In genomic region chr14:37018571-37019240, GRCh38 we compare ENCODE assay signal across 32 cellular contexts.
"Had no signal": no experiment of that assay in that cellular context is flagged by ENCODE, and none has a peak within 500 bp of the region (broad histone marks: within the 10 kb centered on the region; RNA-seq: fewer than 3 reads in every experiment).

No MANE protein-coding gene starts in this region.

- H3K4me3 Mint-ChIP-seq: activated CD4-positive, alpha-beta memory T cell treated with anti-CD3 and anti-CD28 coated beads for 36 hours; activated CD4-positive, alpha-beta T cell treated with anti-CD3 and anti-CD28 coated beads for 36 hours; activated CD4-positive, alpha-beta T cell treated with anti-CD3 and anti-CD28 coated beads, Interleukin-2, amount 10 ng/mL, durations not matched to agents 24 days and 14 days; activated CD8-positive, alpha-beta memory T cell treated with anti-CD3 and anti-CD28 coated beads, Interleukin-2, amount 10 ng/mL, durations not matched to agents 7 days and 5 days; activated CD8-positive, alpha-beta T cell treated with anti-CD3 and anti-CD28 coated beads, Interleukin-2, amount 10 ng/mL, durations not matched to agents 7 days and 5 days; activated naive CD4-positive, alpha-beta T cell treated with anti-CD3 and anti-CD28 coated beads for 36 hours; activated naive CD4-positive, alpha-beta T cell treated with anti-CD3 and anti-CD28 coated beads, Interleukin-2, amount 50 U/mL, for 24 hours; activated naive CD8-positive, alpha-beta T cell treated with anti-CD3 and anti-CD28 coated beads for 36 hours; activated naive CD8-positive, alpha-beta T cell treated with anti-CD3 and anti-CD28 coated beads, Interleukin-2, amount 50 U/mL, for 24 hours; activated T-helper 1 cell treated with anti-CD3 and anti-CD28 coated beads, Interleukin-12 subunit alpha, Interleukin-12 subunit beta, Interleukin-2, Interleukin-4 antibody, amounts not matched to agents 30 ng/mL and 10 ng/mL and 1 ng/mL, durations not matched to agents 14 hours and 24 hours and 36 hours; brain; dendritic cell treated with granulocyte-macrophage colony-stimulating factor and Interleukin-4, amounts not matched to agents 40 ng/mL and 50 ng/mL, for 4 days; endodermal cell had no signal

- H3K4me1 ChIP-seq: adrenal gland, ascending aorta, breast epithelium had no signal

- H3K4me3 ChIP-seq: adrenal gland, ascending aorta, breast epithelium, cardiac muscle cell, coronary artery, dorsolateral prefrontal cortex had no signal

- H3K27me3 Mint-ChIP-seq: activated CD4-positive, alpha-beta memory T cell treated with anti-CD3 and anti-CD28 coated beads for 36 hours; activated CD4-positive, alpha-beta T cell treated with anti-CD3 and anti-CD28 coated beads, Interleukin-2, amount 10 ng/mL, durations not matched to agents 24 days and 14 days; activated CD8-positive, alpha-beta memory T cell treated with anti-CD3 and anti-CD28 coated beads, Interleukin-2, amount 10 ng/mL, durations not matched to agents 7 days and 5 days; activated naive CD4-positive, alpha-beta T cell treated with anti-CD3 and anti-CD28 coated beads, Interleukin-2, amount 50 U/mL, for 24 hours; activated naive CD8-positive, alpha-beta T cell treated with anti-CD3 and anti-CD28 coated beads for 36 hours; activated naive CD8-positive, alpha-beta T cell treated with anti-CD3 and anti-CD28 coated beads, Interleukin-2, amount 50 U/mL, for 24 hours; dendritic cell treated with granulocyte-macrophage colony-stimulating factor and Interleukin-4, amounts not matched to agents 40 ng/mL and 50 ng/mL, for 4 days had no signal

- DNase-seq: activated CD4-positive, alpha-beta memory T cell treated with anti-CD3 and anti-CD28 coated beads for 36 hours; activated CD4-positive, alpha-beta T cell treated with anti-CD3 and anti-CD28 coated beads for 36 hours; activated CD4-positive, alpha-beta T cell treated with anti-CD3 and anti-CD28 coated beads, Interleukin-2, amount 10 ng/mL, durations not matched to agents 24 days and 14 days; activated CD4-positive, CD25-positive, alpha-beta regulatory T cell; activated CD4-positive, CD25-positive, alpha-beta regulatory T cell treated with anti-CD3 and anti-CD28 coated beads, Interleukin-2, amount 50 U/mL, for 72 hours; activated CD8-positive, alpha-beta memory T cell treated with anti-CD3 and anti-CD28 coated beads, Interleukin-2, amount 10 ng/mL, durations not matched to agents 7 days and 5 days; activated CD8-positive, alpha-beta memory T cell treated with anti-CD3 and anti-CD28 coated beads, Interleukin-2, amount 50 U/mL, for 4 hours; activated CD8-positive, alpha-beta T cell treated with anti-CD3 and anti-CD28 coated beads, Interleukin-2, amount 10 ng/mL, durations not matched to agents 7 days and 5 days; activated effector memory CD4-positive, alpha-beta T cell treated with anti-CD3 and anti-CD28 coated beads, Interleukin-2, amount 50 U/mL, for 16 hours; activated naive CD4-positive, alpha-beta T cell treated with anti-CD3 and anti-CD28 coated beads for 36 hours; activated naive CD8-positive, alpha-beta T cell treated with anti-CD3 and anti-CD28 coated beads for 36 hours; activated naive CD8-positive, alpha-beta T cell treated with anti-CD3 and anti-CD28 coated beads, Interleukin-2, amount 50 U/mL, for 24 hours; activated T-cell treated with anti-CD3 and anti-CD28 coated beads, Interleukin-2, amount 50 U/mL, for 1 hour; activated T-cell treated with anti-CD3 and anti-CD28 coated beads, Interleukin-2, amount 50 U/mL, for 48 hours; adrenal gland; central memory CD4-positive, alpha-beta T cell; cerebellar nuclear complex; dorsolateral prefrontal cortex; effector memory CD4-positive, alpha-beta T cell; endodermal cell; foreskin fibroblast; head of caudate nucleus; hippocampal formation had no signal

- H3K9me3 ChIP-seq: adrenal gland, ascending aorta, breast epithelium had no signal

- H3K9me3 Mint-ChIP-seq: activated CD4-positive, alpha-beta T cell treated with anti-CD3 and anti-CD28 coated beads, Interleukin-2, amount 10 ng/mL, durations not matched to agents 24 days and 14 days; activated naive CD4-positive, alpha-beta T cell treated with anti-CD3 and anti-CD28 coated beads for 36 hours; activated naive CD8-positive, alpha-beta T cell treated with anti-CD3 and anti-CD28 coated beads, Interleukin-2, amount 50 U/mL, for 24 hours; endodermal cell had no signal

- H3K27ac Mint-ChIP-seq: activated CD4-positive, alpha-beta memory T cell treated with anti-CD3 and anti-CD28 coated beads for 36 hours; activated CD4-positive, alpha-beta T cell treated with anti-CD3 and anti-CD28 coated beads for 36 hours; activated CD4-positive, alpha-beta T cell treated with anti-CD3 and anti-CD28 coated beads, Interleukin-2, amount 10 ng/mL, durations not matched to agents 24 days and 14 days; activated CD8-positive, alpha-beta memory T cell treated with anti-CD3 and anti-CD28 coated beads, Interleukin-2, amount 10 ng/mL, durations not matched to agents 7 days and 5 days; activated CD8-positive, alpha-beta T cell treated with anti-CD3 and anti-CD28 coated beads, Interleukin-2, amount 10 ng/mL, durations not matched to agents 7 days and 5 days; activated naive CD4-positive, alpha-beta T cell treated with anti-CD3 and anti-CD28 coated beads for 36 hours; activated naive CD4-positive, alpha-beta T cell treated with anti-CD3 and anti-CD28 coated beads, Interleukin-2, amount 50 U/mL, for 24 hours; activated naive CD8-positive, alpha-beta T cell treated with anti-CD3 and anti-CD28 coated beads for 36 hours; activated naive CD8-positive, alpha-beta T cell treated with anti-CD3 and anti-CD28 coated beads, Interleukin-2, amount 50 U/mL, for 24 hours; activated T-helper 1 cell treated with anti-CD3 and anti-CD28 coated beads, Interleukin-12 subunit alpha, Interleukin-12 subunit beta, Interleukin-2, Interleukin-4 antibody, amounts not matched to agents 30 ng/mL and 10 ng/mL and 1 ng/mL, durations not matched to agents 14 hours and 24 hours and 36 hours; activated T-helper 2 cell treated with anti-CD3 and anti-CD28 coated beads, Interferon-gamma antibody, Interleukin-2, Interleukin-4, amounts not matched to agents 10 μg/mL and 5 μg/mL and 100 μg/mL, durations not matched to agents 14 hours and 24 hours and 36 hours; brain; dendritic cell treated with granulocyte-macrophage colony-stimulating factor and Interleukin-4, amounts not matched to agents 40 ng/mL and 50 ng/mL, for 4 days; endodermal cell had no signal

- H3K4me1 Mint-ChIP-seq: activated CD4-positive, alpha-beta T cell treated with anti-CD3 and anti-CD28 coated beads for 36 hours; activated CD4-positive, alpha-beta T cell treated with anti-CD3 and anti-CD28 coated beads, Interleukin-2, amount 10 ng/mL, durations not matched to agents 24 days and 14 days; activated CD8-positive, alpha-beta memory T cell treated with anti-CD3 and anti-CD28 coated beads, Interleukin-2, amount 10 ng/mL, durations not matched to agents 7 days and 5 days; activated naive CD4-positive, alpha-beta T cell treated with anti-CD3 and anti-CD28 coated beads, Interleukin-2, amount 50 U/mL, for 24 hours; activated naive CD8-positive, alpha-beta T cell treated with anti-CD3 and anti-CD28 coated beads for 36 hours; activated naive CD8-positive, alpha-beta T cell treated with anti-CD3 and anti-CD28 coated beads, Interleukin-2, amount 50 U/mL, for 24 hours; brain had no signal

- H3K36me3 ChIP-seq: adrenal gland, ascending aorta, breast epithelium, cardiac muscle cell had no signal

- H3K27ac ChIP-seq: adrenal gland, ascending aorta, breast epithelium, cardiac muscle cell, coronary artery, dorsolateral prefrontal cortex had no signal

- H3K36me3 Mint-ChIP-seq: activated CD4-positive, alpha-beta memory T cell treated with anti-CD3 and anti-CD28 coated beads for 36 hours; activated CD8-positive, alpha-beta memory T cell treated with anti-CD3 and anti-CD28 coated beads, Interleukin-2, amount 10 ng/mL, durations not matched to agents 7 days and 5 days; activated naive CD4-positive, alpha-beta T cell treated with anti-CD3 and anti-CD28 coated beads, Interleukin-2, amount 50 U/mL, for 24 hours; activated naive CD8-positive, alpha-beta T cell treated with anti-CD3 and anti-CD28 coated beads for 36 hours; brain had no signal

- H3K27me3 ChIP-seq: adrenal gland, ascending aorta, breast epithelium, cardiac muscle cell, dorsolateral prefrontal cortex had no signal
